8 cellular contexts compared by ENCODE assay signal in the genomic region with DNA sequence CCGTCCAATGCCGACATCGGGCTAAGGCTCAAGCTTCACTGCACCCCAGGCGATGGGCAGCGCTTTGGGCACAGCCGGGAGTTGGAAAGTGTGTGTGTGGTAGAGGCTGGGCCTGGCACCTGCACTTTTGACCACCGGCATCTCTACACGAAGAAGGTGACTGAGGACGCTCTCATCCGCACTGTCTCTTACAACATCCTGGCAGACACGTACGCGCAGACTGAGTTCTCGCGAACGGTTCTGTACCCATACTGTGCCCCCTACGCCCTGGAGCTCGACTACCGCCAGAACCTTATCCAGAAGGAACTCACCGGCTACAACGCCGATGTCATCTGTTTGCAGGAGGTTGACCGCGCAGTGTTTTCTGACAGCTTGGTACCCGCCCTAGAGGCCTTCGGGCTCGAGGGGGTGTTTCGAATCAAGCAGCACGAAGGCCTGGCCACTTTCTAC. TPM values are rescaled to one million over a fixed set of nuclear protein-coding genes. Genes with fewer than 3 reads are reported as not detected.
DNase-seq lines count a peak whose midpoint lies in the region; FAIRE-seq and TF ChIP-seq lines count a peak whose summit lies in the region.

No MANE protein-coding gene starts in this region.

- H3K9me3 Mint-ChIP-seq in activated CD4-positive, alpha-beta memory T cell treated with anti-CD3 and anti-CD28 coated beads, Interleukin-2, amount 10 ng/mL, durations not matched to agents 7 days and 5 days: no peaks in the 10 kb centered on the region
- peaks cover 3% of the 10 kb centered on the region for H3K9me3 Mint-ChIP-seq in nephron progenitor cell

- peak overlapping the region; percentile 92 for H3K9ac ChIP-seq in Karpas-422 (ENCODE audit: low read length)

- H3K4me3 ChIP-seq in Karpas-422 (ENCODE audit: low read length) (peak overlapping the region; percentile 87), epithelial cell of proximal tubule (ENCODE audit: low read depth, low read length) (peak overlapping the region; percentile 76)

- H3K36me3 ChIP-seq in Karpas-422 (ENCODE audit: insufficient read depth, low read length): peaks cover 26% of the 10 kb centered on the region

- TF ChIP-seq CTCF in epithelial cell of proximal tubule (conservative IDR thresholded peaks at IDR 0.05; ENCODE audit: low read depth, low read length): no peak
- no peak for TF ChIP-seq CTCF in nephron progenitor cell (IDR thresholded peaks at IDR 0.05)

- POLR2A ChIA-PET in activated CD4-positive, alpha-beta memory T cell treated with anti-CD3 and anti-CD28 coated beads, Interleukin-2, amount 10 ng/mL, durations not matched to agents 7 days and 5 days (lab: Charles Lee): interaction anchor here (0.7 to 7.6 kb wide), 22 partner anchors 10 to 466 kb away, joined by 3 to 173 read pairs (median 6); partner anchors contain the start of genes ARF4, DENND6A and SLMAP

- no peak overlapping the region for H3K27ac ChIP-seq in Karpas-422 (ENCODE audit: low read length)

- no peaks in the 10 kb centered on the region for H3K9me2 ChIP-seq in Karpas-422 (replicated peaks; ENCODE audit: insufficient read depth, low read length)

- peaks cover 43% of the 10 kb centered on the region for H3K4me1 ChIP-seq in Karpas-422 (ENCODE audit: low read length)

- CTCF ChIA-PET in activated CD4-positive, alpha-beta memory T cell treated with anti-CD3 and anti-CD28 coated beads, Interleukin-2, amount 10 ng/mL, durations not matched to agents 7 days and 5 days (lab: Charles Lee): interaction anchor here (2.5 to 2.7 kb wide), 2 partner anchors 40 to 160 kb away, joined by 10 read pairs; partner anchors contain the start of gene ARF4

- peaks cover 44% of the 10 kb centered on the region for H3K4me1 Mint-ChIP-seq in activated CD4-positive, alpha-beta memory T cell treated with anti-CD3 and anti-CD28 coated beads, Interleukin-2, amount 10 ng/mL, durations not matched to agents 7 days and 5 days
- H3K4me1 Mint-ChIP-seq in nephron progenitor cell: peaks cover 44% of the 10 kb centered on the region

- H3K27me3 ChIP-seq in Karpas-422 (ENCODE audit: low read length): no peaks in the 10 kb centered on the region

- peak; percentile 29 for DNase-seq in NCI-H82 (lab: John Stamatoyannopoulos, UW)
- DNase-seq in NCI-H82 treated with DMSO at 0.1 percent for 48 hours (lab: John Stamatoyannopoulos, UW; ENCODE audit: unreplicated experiment): no peak
- peak; percentile 73 for DNase-seq in Karpas-422
- peak; percentile 62 for DNase-seq in activated CD4-positive, alpha-beta memory T cell treated with anti-CD3 and anti-CD28 coated beads, Interleukin-2, amount 10 ng/mL, durations not matched to agents 7 days and 5 days
- no peak for DNase-seq in epithelial cell of proximal tubule (ENCODE audit: low read depth)
- peak; percentile 17 for DNase-seq in nephron progenitor cell
- peak; percentile 29 for DNase-seq in urothelium cell line (ENCODE audit: low spot score)
- DNase-seq in NCI-H1105 (lab: John Stamatoyannopoulos, UW): no peak

- H3K36me3 Mint-ChIP-seq in activated CD4-positive, alpha-beta memory T cell treated with anti-CD3 and anti-CD28 coated beads, Interleukin-2, amount 10 ng/mL, durations not matched to agents 7 days and 5 days (ENCODE audit: low read depth): peaks cover 40% of the 10 kb centered on the region
- H3K36me3 Mint-ChIP-seq in nephron progenitor cell (ENCODE audit: low read depth): peaks cover 21% of the 10 kb centered on the region

- FAIRE-seq in urothelium cell line (lab: Jason Lieb, UNC): no peak

- no peaks in the 10 kb centered on the region for H3K9me3 ChIP-seq in Karpas-422 (ENCODE audit: low read length)

- H4K20me1 ChIP-seq in Karpas-422 (ENCODE audit: insufficient read depth, low read depth, low read length): peaks cover 15% of the 10 kb centered on the region; the same call in 1 of the 2 replicates

- H3K27me3 Mint-ChIP-seq in activated CD4-positive, alpha-beta memory T cell treated with anti-CD3 and anti-CD28 coated beads, Interleukin-2, amount 10 ng/mL, durations not matched to agents 7 days and 5 days: no peaks in the 10 kb centered on the region
- peaks cover 7% of the 10 kb centered on the region for H3K27me3 Mint-ChIP-seq in nephron progenitor cell (ENCODE audit: low read depth, poor library complexity)

- no peak overlapping the region for H2AFZ ChIP-seq in Karpas-422 (ENCODE audit: low read length)

- peak overlapping the region; percentile 93 for H3K27ac Mint-ChIP-seq in activated CD4-positive, alpha-beta memory T cell treated with anti-CD3 and anti-CD28 coated beads, Interleukin-2, amount 10 ng/mL, durations not matched to agents 7 days and 5 days
- peak overlapping the region; percentile 78 for H3K27ac Mint-ChIP-seq in nephron progenitor cell

- peak overlapping the region; percentile 97 for H3K4me3 Mint-ChIP-seq in activated CD4-positive, alpha-beta memory T cell treated with anti-CD3 and anti-CD28 coated beads, Interleukin-2, amount 10 ng/mL, durations not matched to agents 7 days and 5 days
- peak overlapping the region; percentile 97 for H3K4me3 Mint-ChIP-seq in nephron progenitor cell

- peaks cover 71% of the 10 kb centered on the region for H3K79me2 ChIP-seq in Karpas-422 (ENCODE audit: low read length)

- peak overlapping the region; percentile 97 for H3K4me2 ChIP-seq in Karpas-422 (ENCODE audit: low read depth, low read length, poor library complexity, severe bottlenecking)

RNA-seq across cellular contexts. Expression of gene PDE12, which starts 1.0 kb away (rescaled TPM):
- total RNA-seq in Karpas-422 (2014; rRNA removed; shearing (Covaris generic); ENCODE audit: low replicate concordance): 27.7 and 28.5 TPM in 2 replicates
- total RNA-seq in activated CD4-positive, alpha-beta memory T cell treated with anti-CD3 and anti-CD28 coated beads, Interleukin-2, amount 10 ng/mL, durations not matched to agents 7 days and 5 days: 10 to 100 TPM; 25.9 to 27.7 TPM
- 13.3 and 29.8 TPM in 2 replicates for total RNA-seq in epithelial cell of proximal tubule

RNA-seq across cellular contexts. Expression of gene DNAH12, which starts 13.0 kb away (rescaled TPM):
- 0.43 TPM in 1 of 2 replicates, not detected in the other for total RNA-seq in Karpas-422 (2014; rRNA removed; shearing (Covaris generic); ENCODE audit: low replicate concordance)
- total RNA-seq in activated CD4-positive, alpha-beta memory T cell treated with anti-CD3 and anti-CD28 coated beads, Interleukin-2, amount 10 ng/mL, durations not matched to agents 7 days and 5 days: under 1 TPM; 0.03 to 0.05 TPM
- total RNA-seq in epithelial cell of proximal tubule: not detected in 2 replicates

RNA-seq across cellular contexts. Expression of gene ARF4, which starts 40.0 kb away (rescaled TPM):
- 40.2 and 69.7 TPM in 2 replicates for total RNA-seq in Karpas-422 (2014; rRNA removed; shearing (Covaris generic); ENCODE audit: low replicate concordance)
- 10 to 100 TPM; 64.9 to 68.9 TPM for total RNA-seq in activated CD4-positive, alpha-beta memory T cell treated with anti-CD3 and anti-CD28 coated beads, Interleukin-2, amount 10 ng/mL, durations not matched to agents 7 days and 5 days
- total RNA-seq in epithelial cell of proximal tubule: 173 and 207 TPM in 2 replicates

Comparison
In these comparisons a context has a peak if more than half of its experiments do, and no peak if none do; other contexts are left out.
1. DNase-seq: peak in NCI-H82 (single experiment), Karpas-422 (single experiment), activated CD4-positive, alpha-beta memory T cell treated with anti-CD3 and anti-CD28 coated beads, Interleukin-2, amount 10 ng/mL, durations not matched to agents 7 days and 5 days (single experiment), nephron progenitor cell (single experiment) and urothelium cell line (single experiment); none in NCI-H82 treated with DMSO at 0.1 percent for 48 hours (single experiment), epithelial cell of proximal tubule (single experiment) and NCI-H1105 (single experiment).